8 cellular contexts compared by ENCODE assay signal in the genomic region with DNA sequence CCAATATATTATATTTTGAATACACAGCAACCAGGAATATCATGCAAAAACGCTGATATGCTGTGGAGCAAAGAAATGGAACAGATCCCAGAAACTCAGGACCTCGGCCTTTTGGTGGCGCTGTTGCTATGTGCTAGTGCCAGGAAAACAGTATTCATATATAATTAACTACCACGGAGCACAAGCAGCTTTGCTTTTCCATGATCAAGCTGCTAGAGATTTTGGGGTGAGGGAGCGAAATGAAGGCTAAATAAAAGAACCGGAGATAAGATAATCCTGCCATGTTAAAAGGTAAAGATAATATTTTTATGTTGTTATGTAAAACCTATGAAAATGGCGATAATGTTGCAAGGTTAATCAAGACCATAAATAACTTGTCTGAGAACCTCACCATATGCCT.
DNase-seq lines count a peak whose midpoint lies in the region; ATAC-seq and TF ChIP-seq lines count a peak whose summit lies in the region.

No MANE protein-coding gene starts in this region.

- H3K27me3 ChIP-seq in HL-60 (ENCODE audit: insufficient read depth, poor library complexity, severe bottlenecking) = no peaks in the 10 kb centered on the region
- no peaks in the 10 kb centered on the region for H3K27me3 ChIP-seq in Peyer's patch
- no peaks in the 10 kb centered on the region for H3K27me3 ChIP-seq in dorsolateral prefrontal cortex
- H3K27me3 ChIP-seq in mesendoderm (ENCODE audit: insufficient read depth, low read length, poor library complexity) = no peaks in the 10 kb centered on the region

- DNase-seq in DMS53 (lab: John Stamatoyannopoulos, UW) (peak; percentile 67), HL-60 (ENCODE audit: low read depth in 1 of 2, low spot score in 1 of 2) (peak in 1 of 2 experiments; percentile 32), Peyer's patch (peak in 2 of 3 donors; percentile 71 to 72), dorsolateral prefrontal cortex (peak; percentile 12 to 86 (median 70)), mesendoderm (peak; percentile 71), GF-D8 (lab: John Stamatoyannopoulos, UW) (no peak)

- no peak overlapping the region for H4K8ac ChIP-seq in mesendoderm (ENCODE audit: low read depth, low read length)

- ATAC-seq in HG03095 (IDR thresholded peaks at IDR 0.05; ENCODE audit: unreplicated experiment) (no peak), HG02588 (IDR thresholded peaks at IDR 0.05; ENCODE audit: unreplicated experiment) (no peak)

- no peak overlapping the region for H2BK120ac ChIP-seq in mesendoderm (ENCODE audit: low read depth, low read length)

- TF ChIP-seq CTCF in HL-60 (IDR thresholded peaks at IDR 0.05; ENCODE audit: insufficient read depth, low read length) = peak; percentile 14
- TF ChIP-seq CTCF in Peyer's patch (IDR thresholded peaks at IDR 0.05) = peak in 4 of 6 experiments; percentile 22 to 64 (median 54)
- TF ChIP-seq CTCF in dorsolateral prefrontal cortex (IDR thresholded peaks at IDR 0.05 in 54 of 56, conservative IDR thresholded peaks at IDR 0.05 in 2 of 56; ENCODE audit: low read depth in 1 of 56, partially characterized antibody in 56 of 56) = peak; percentile 24 to 74 (median 60)

- no peaks in the 10 kb centered on the region for H3K9me3 ChIP-seq in Peyer's patch

- H2BK5ac ChIP-seq in mesendoderm (ENCODE audit: low read length) = no peak overlapping the region

- no peak overlapping the region for H3K27ac ChIP-seq in HL-60 (replicated peaks)
- H3K27ac ChIP-seq in Peyer's patch = no peak overlapping the region
- peak overlapping the region in 1 of 59 donors; percentile 46 for H3K27ac ChIP-seq in dorsolateral prefrontal cortex
- no peak overlapping the region for H3K27ac ChIP-seq in mesendoderm (ENCODE audit: low read depth, low read length)

- H2AK5ac ChIP-seq in mesendoderm (ENCODE audit: low read length) = no peak overlapping the region

- H3K79me1 ChIP-seq in mesendoderm (ENCODE audit: low read length) = no peaks in the 10 kb centered on the region

- no peak overlapping the region for H3K4me3 ChIP-seq in HL-60 (replicated peaks; ENCODE audit: insufficient read depth, low read length)
- H3K4me3 ChIP-seq in Peyer's patch = no peak overlapping the region
- H3K4me3 ChIP-seq in dorsolateral prefrontal cortex = peak overlapping the region in 47 of 59 donors; percentile 1 to 56 (median 26)
- no peak overlapping the region for H3K4me3 ChIP-seq in mesendoderm (ENCODE audit: low read length)

- H3K23ac ChIP-seq in mesendoderm (ENCODE audit: low read length) = no peak overlapping the region

- WGBS in mesendoderm (ENCODE audit: extremely low coverage, insufficient coverage, low lambda C conversion rate) = no CpG with 5 or more reads among the region's 7 CpGs

- H3K18ac ChIP-seq in mesendoderm (ENCODE audit: low read length) = no peak overlapping the region

- H3K36me3 ChIP-seq in Peyer's patch (no peaks in the 10 kb centered on the region), mesendoderm (ENCODE audit: control insufficient read depth, insufficient read depth, low read length) (no peaks in the 10 kb centered on the region)

- no peaks in the 10 kb centered on the region for H3K4me1 ChIP-seq in Peyer's patch
- H3K4me1 ChIP-seq in mesendoderm (ENCODE audit: control insufficient read depth, low read depth, low read length) = no peaks in the 10 kb centered on the region

- H2BK15ac ChIP-seq in mesendoderm (replicated peaks; ENCODE audit: low read depth) = no peak overlapping the region

- H3K79me2 ChIP-seq in mesendoderm (ENCODE audit: control insufficient read depth, insufficient read depth, low read length) = no peaks in the 10 kb centered on the region

- no peak overlapping the region for H3K4me2 ChIP-seq in mesendoderm (ENCODE audit: low read length)

- H3K56ac ChIP-seq in mesendoderm (ENCODE audit: low read length) = no peak overlapping the region

- H3K4ac ChIP-seq in mesendoderm (ENCODE audit: low read depth, low read length) = no peak overlapping the region

- H4K5ac ChIP-seq in mesendoderm (ENCODE audit: low read length) = no peak overlapping the region

- intact Hi-C loops in dorsolateral prefrontal cortex (cut with DNase I) = no loop called here

- H3K9ac ChIP-seq in mesendoderm (ENCODE audit: low read length) = no peak overlapping the region

- no peak for TF ChIP-seq POLR2A in Peyer's patch (IDR thresholded peaks at IDR 0.05)

Comparison
In these comparisons a context has a peak if more than half of its experiments do, and no peak if none do; other contexts are left out.
1. H3K4me3 ChIP-seq: peak in dorsolateral prefrontal cortex (47 of 59); none in HL-60 (single experiment), Peyer's patch (0 of 4) and mesendoderm (single experiment).
2. Peak in every context shown above with its lines, with median percentiles within 50 percentile points of each other: CTCF ChIP-seq.